Comparison of ENCODE assay signal across 8 cellular contexts in genomic region chr9:2620876-2621677, GRCh38. TPM values are rescaled to one million over a fixed set of nuclear protein-coding genes. Genes with fewer than 3 reads are reported as not detected.
DNase-seq lines count a peak whose midpoint lies in the region; ATAC-seq and TF ChIP-seq lines count a peak whose summit lies in the region.

No MANE protein-coding gene starts in this region.

- no peak overlapping the region for H3K18ac ChIP-seq in mesenchymal stem cell (ENCODE audit: low read depth in 1 of 2, low read length in 2 of 2)

- H4K8ac ChIP-seq in mesenchymal stem cell (ENCODE audit: low read length), result peak overlapping the region; percentile 32

- WGBS in mesenchymal stem cell, result 6% methylated on average over 26 of the region's 60 CpGs

- H3K36me3 ChIP-seq in endocrine pancreas (ENCODE audit: control insufficient read depth, insufficient read depth, low read length) (no peaks in the 10 kb centered on the region), mesenchymal stem cell (ENCODE audit: control insufficient read depth in 1 of 2, insufficient read depth in 2 of 2, low read depth in 1 of 2, low read length in 2 of 2) (no peaks in the 10 kb centered on the region)

- no peak overlapping the region for H2BK120ac ChIP-seq in mesenchymal stem cell (ENCODE audit: low read depth, low read length)

- H2BK15ac ChIP-seq in mesenchymal stem cell (ENCODE audit: low read depth, poor library complexity, severe bottlenecking), result peak overlapping the region; percentile 34

- no peak overlapping the region for H3K4ac ChIP-seq in mesenchymal stem cell (ENCODE audit: low read depth in 1 of 2, low read length in 2 of 2)

- H3K14ac ChIP-seq in mesenchymal stem cell (ENCODE audit: low read length in 2 of 2), result no peak overlapping the region

- no peak overlapping the region for H2BK5ac ChIP-seq in mesenchymal stem cell (ENCODE audit: low read depth, low read length, poor library complexity, severe bottlenecking)

- DNase-seq in AG04449 (ENCODE audit: low read depth, low spot score) (peak; percentile 24), NCI-H446 (lab: John Stamatoyannopoulos, UW) (peak; percentile 73 to 93), mesenchymal stem cell (peak; percentile 77)
- DNase-seq in activated CD4-positive, alpha-beta T cell treated with anti-CD3 and anti-CD28 coated beads, Interleukin-2, amount 50 U/mL, for 48 hours, result peak; percentile 63 to 75
- DNase-seq in stimulated activated CD8-positive, alpha-beta memory T cell treated with anti-CD3 and anti-CD28 coated beads, Interleukin-15, amount 100 ng/mL, for 24 hours (ENCODE audit: low read depth), result peak; percentile 15

- peak; percentile 8 for TF ChIP-seq CTCF in AG04449 (IDR thresholded peaks at IDR 0.05; ENCODE audit: insufficient read depth, low read length, missing control alignments)

- H3K23ac ChIP-seq in mesenchymal stem cell (ENCODE audit: low read length in 2 of 2), result no peak overlapping the region

- H3K27me3 ChIP-seq in endocrine pancreas (ENCODE audit: control insufficient read depth, insufficient read depth, low read length) (no peaks in the 10 kb centered on the region), mesenchymal stem cell (ENCODE audit: control insufficient read depth in 1 of 2, insufficient read depth in 1 of 2, low read length in 2 of 2) (peaks cover 12 to 14% of the 10 kb centered on the region in 2 experiments)

- H4K91ac ChIP-seq in mesenchymal stem cell (ENCODE audit: low read length), result no peak overlapping the region

- no peaks in the 10 kb centered on the region for H3K79me1 ChIP-seq in mesenchymal stem cell (replicated peaks; ENCODE audit: low read length, poor library complexity, severe bottlenecking)

- peak; percentile 42 for ATAC-seq in GM18909 (IDR thresholded peaks at IDR 0.05; ENCODE audit: poor library complexity, unreplicated experiment)
- peak; percentile 45 for ATAC-seq in HG03196 (IDR thresholded peaks at IDR 0.05; ENCODE audit: unreplicated experiment)

- POLR2A ChIA-PET in AG04449 (lab: Yijun Ruan, JAX), result no interaction called here

- no peak overlapping the region for H2AFZ ChIP-seq in mesenchymal stem cell (ENCODE audit: low read depth, low read length)

- CTCF ChIA-PET in AG04449 (lab: Yijun Ruan, JAX), result no interaction called here

- H3K9ac ChIP-seq in endocrine pancreas (ENCODE audit: control insufficient read depth, insufficient read depth, low read length), result peak overlapping the region; percentile 33
- peak overlapping the region; percentile 80 for H3K9ac ChIP-seq in mesenchymal stem cell (ENCODE audit: low read length)

- peak overlapping the region; percentile 85 for H3K4me2 ChIP-seq in mesenchymal stem cell (ENCODE audit: low read length, poor library complexity, severe bottlenecking)

- H3K4me3 ChIP-seq in AG04449 (ENCODE audit: low read depth, low read length), result peak overlapping the region; percentile 66
- peak overlapping the region; percentile 46 for H3K4me3 ChIP-seq in endocrine pancreas (ENCODE audit: control insufficient read depth, insufficient read depth, low read length)
- peak overlapping the region; percentile 70 to 78 for H3K4me3 ChIP-seq in mesenchymal stem cell (ENCODE audit: insufficient read depth in 1 of 2, low read depth in 1 of 2, low read length in 2 of 2)

- no peak overlapping the region for H2AK5ac ChIP-seq in mesenchymal stem cell (ENCODE audit: low read length, severe bottlenecking)

- H3K4me1 ChIP-seq in endocrine pancreas (ENCODE audit: control insufficient read depth, insufficient read depth, low read length), result peaks cover 3% of the 10 kb centered on the region
- peaks cover 8% of the 10 kb centered on the region for H3K4me1 ChIP-seq in mesenchymal stem cell (ENCODE audit: control insufficient read depth, insufficient read depth, low read depth, low read length)

- no peak overlapping the region for H3K27ac ChIP-seq in mesenchymal stem cell (ENCODE audit: low read length, poor library complexity, severe bottlenecking)

- H3K9me3 ChIP-seq in endocrine pancreas (ENCODE audit: control insufficient read depth, low read length), result no peaks in the 10 kb centered on the region
- no peaks in the 10 kb centered on the region for H3K9me3 ChIP-seq in mesenchymal stem cell (ENCODE audit: control insufficient read depth, low read length)

- no peak overlapping the region for H2BK12ac ChIP-seq in mesenchymal stem cell (ENCODE audit: low read length in 2 of 2)

RNA-seq across cellular contexts. Expression of gene VLDLR, which starts 0.5 kb away (rescaled TPM):
- 1.9 TPM for polyA plus RNA-seq in mesenchymal stem cell (2013, experiment 1 of 2)
- 2.2 TPM for polyA plus RNA-seq in mesenchymal stem cell (2013, experiment 2 of 2)

Comparison
In these comparisons a context has a peak if more than half of its experiments do, and no peak if none do; other contexts are left out.
1. DNase-seq: peak in every context shown above with its lines; median percentile 83 in NCI-H446; 77 in mesenchymal stem cell; 69 in activated CD4-positive, alpha-beta T cell treated with anti-CD3 and anti-CD28 coated beads, Interleukin-2, amount 50 U/mL, for 48 hours; 24 in AG04449; 15 in stimulated activated CD8-positive, alpha-beta memory T cell treated with anti-CD3 and anti-CD28 coated beads, Interleukin-15, amount 100 ng/mL, for 24 hours.